ENCODE assay signal across 8 cellular contexts in genomic region chr19:36013280-36014028, GRCh38.
DNase-seq lines count a peak whose midpoint lies in the region; ATAC-seq and TF ChIP-seq lines count a peak whose summit lies in the region.

No MANE protein-coding gene starts in this region.

- no peaks in the 10 kb centered on the region for H3K79me2 ChIP-seq in ACC112 (ENCODE audit: control insufficient read depth, insufficient read depth, low read length, unreplicated experiment)

- H3K4me3 ChIP-seq in ACC112 (ENCODE audit: low read depth, low read length) (peak overlapping the region; percentile 75), HUES6 (ENCODE audit: low read depth, low read length) (peak overlapping the region; percentile 95), cardiac fibroblast (replicated peaks in 1 of 2; ENCODE audit: low read depth in 2 of 2, low read length in 2 of 2) (peak overlapping the region; percentile 76 to 85), muscle layer of colon (ENCODE audit: low read depth in 1 of 2, low read length in 2 of 2) (peak overlapping the region; percentile 62 to 95)

- peak overlapping the region; percentile 71 for H3K9ac ChIP-seq in HUES6 (ENCODE audit: low read length)
- H3K9ac ChIP-seq in muscle layer of colon (ENCODE audit: low read length), result peak overlapping the region; percentile 93

- peaks cover 3% of the 10 kb centered on the region for H3K4me1 ChIP-seq in ACC112 (ENCODE audit: control insufficient read depth, insufficient read depth, low read length, unreplicated experiment)
- H3K4me1 ChIP-seq in HUES6 (ENCODE audit: control insufficient read depth, insufficient read depth, low read length), result peaks cover 12% of the 10 kb centered on the region
- H3K4me1 ChIP-seq in muscle layer of colon (ENCODE audit: insufficient read depth, low read length), result peaks cover 26% of the 10 kb centered on the region

- DNase-seq in cardiac fibroblast (ENCODE audit: low read depth in 2 of 2), result no peak
- no peak for DNase-seq in NCI-H82 treated with DMSO at 0.1 percent for 48 hours (lab: John Stamatoyannopoulos, UW; ENCODE audit: unreplicated experiment)
- no peak for DNase-seq in NCI-H446 treated with DMSO at 0.1 percent for 48 hours (lab: John Stamatoyannopoulos, UW)

- H3K9me3 ChIP-seq in HUES6 (ENCODE audit: control insufficient read depth, insufficient read depth, low read depth, low read length), result no peaks in the 10 kb centered on the region
- H3K9me3 ChIP-seq in muscle layer of colon (ENCODE audit: low read length), result no peaks in the 10 kb centered on the region

- H2AFZ ChIP-seq in ACC112 (ENCODE audit: low read length, unreplicated experiment), result no peak overlapping the region

- H3K36me3 ChIP-seq in ACC112 (ENCODE audit: insufficient read depth, low read length) (no peaks in the 10 kb centered on the region), HUES6 (ENCODE audit: control insufficient read depth, insufficient read depth, low read length) (peaks cover 6% of the 10 kb centered on the region), muscle layer of colon (ENCODE audit: insufficient read depth, low read length) (peaks cover 27% of the 10 kb centered on the region)

- no peaks in the 10 kb centered on the region for H3K27me3 ChIP-seq in ACC112 (ENCODE audit: insufficient read depth, low read length)
- H3K27me3 ChIP-seq in HUES6 (ENCODE audit: control insufficient read depth, insufficient read depth, low read length), result no peaks in the 10 kb centered on the region
- H3K27me3 ChIP-seq in muscle layer of colon (ENCODE audit: control insufficient read depth in 1 of 2, insufficient read depth in 2 of 2, low read length in 2 of 2), result no peaks in the 10 kb centered on the region

- no peak for TF ChIP-seq CTCF in cardiac fibroblast (IDR thresholded peaks at IDR 0.05; ENCODE audit: low read depth, low read length)

- no peak for ATAC-seq in GM21786 (IDR thresholded peaks at IDR 0.05; ENCODE audit: unreplicated experiment)
- ATAC-seq in GM19324 (IDR thresholded peaks at IDR 0.05; ENCODE audit: low FRiP score, unreplicated experiment), result no peak

- no peak overlapping the region for H3K27ac ChIP-seq in ACC112 (ENCODE audit: low read depth, low read length)
- H3K27ac ChIP-seq in HUES6 (ENCODE audit: low read depth, low read length), result peak overlapping the region; percentile 42; the same call in 1 of the 2 replicates
- peak overlapping the region; percentile 79 for H3K27ac ChIP-seq in muscle layer of colon (ENCODE audit: low read depth, low read length)
